ENCODE assay signal across 20 cellular contexts in the genomic region with DNA sequence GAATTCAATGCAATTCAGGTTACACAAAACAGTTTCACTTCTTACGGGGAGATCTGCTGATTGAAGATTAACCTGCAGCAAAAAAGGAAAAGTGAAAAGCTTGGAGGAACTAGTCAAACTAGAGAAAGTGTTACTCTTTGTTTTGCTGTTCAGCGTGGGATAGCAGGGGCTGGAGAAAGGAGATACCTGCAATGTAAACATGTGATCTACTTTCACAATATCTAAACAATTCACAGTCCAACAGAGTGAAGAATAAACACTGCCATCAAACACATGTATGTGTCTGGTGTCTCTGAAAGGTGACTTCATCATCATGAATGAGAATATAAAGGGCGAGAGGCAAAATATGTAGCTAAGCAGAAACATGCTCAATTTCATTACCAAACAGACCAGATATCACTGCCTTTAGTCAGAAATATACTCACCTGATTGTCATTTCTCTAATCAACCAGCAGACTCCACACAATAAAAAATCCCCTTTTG. TPM values are rescaled to one million over a fixed set of nuclear protein-coding genes. Genes with fewer than 3 reads are reported as not detected.
A peak's percentile ranks its signal among the peaks of the same experiment; 100 is the strongest.
DNase-seq lines count a peak whose midpoint lies in the region; ATAC-seq and TF ChIP-seq lines count a peak whose summit lies in the region.
"Had no signal": no experiment of that assay in that cellular context is flagged by ENCODE, and none has a peak within 500 bp of the region (broad histone marks: within the 10 kb centered on the region; RNA-seq: fewer than 3 reads in every experiment).

No MANE protein-coding gene starts in this region.

- H3K4me1 ChIP-seq in transverse colon, result peaks cover 0 to 51% (median 14%) of the 10 kb centered on the region in 4 donors

- intact Hi-C loops in activated CD4-positive, alpha-beta T cell treated with anti-CD3 and anti-CD28 coated beads, Interleukin-2, amount 10 ng/mL, durations not matched to agents 24 days and 14 days (cut with micrococcal nuclease), result loop anchor here (10.0 kb wide), 1 partner anchor 302 kb away; the partner anchor contains the start of gene SLAIN2
- intact Hi-C loops in transverse colon (cut with DNase I; ENCODE audit: low total_unique reads), result no loop called here

- H3K9me3 Mint-ChIP-seq in activated CD4-positive, alpha-beta T cell treated with anti-CD3 and anti-CD28 coated beads, Interleukin-2, amount 10 ng/mL, durations not matched to agents 24 days and 14 days, result no peaks in the 10 kb centered on the region
- H3K9me3 Mint-ChIP-seq: CD4-positive, alpha-beta T cell; dendritic cell treated with granulocyte-macrophage colony-stimulating factor and Interleukin-4, amounts not matched to agents 40 ng/mL and 50 ng/mL, for 4 days; IgD-negative memory B cell had no signal

- ATAC-seq in GM19035 (IDR thresholded peaks at IDR 0.05; ENCODE audit: unreplicated experiment), result no peak

- H3K4me3 Mint-ChIP-seq in activated CD4-positive, alpha-beta T cell treated with anti-CD3 and anti-CD28 coated beads, Interleukin-2, amount 10 ng/mL, durations not matched to agents 24 days and 14 days, result no peak overlapping the region
- H3K4me3 Mint-ChIP-seq: CD4-positive, alpha-beta T cell; dendritic cell treated with granulocyte-macrophage colony-stimulating factor and Interleukin-4, amounts not matched to agents 40 ng/mL and 50 ng/mL, for 4 days; IgD-negative memory B cell had no signal

- no peak overlapping the region for H3K4me3 ChIP-seq in transverse colon
- H3K4me3 ChIP-seq: esophagus muscularis mucosa had no signal

- H3K27ac Mint-ChIP-seq in activated CD4-positive, alpha-beta T cell treated with anti-CD3 and anti-CD28 coated beads, Interleukin-2, amount 10 ng/mL, durations not matched to agents 24 days and 14 days, result peak overlapping the region; percentile 41
- H3K27ac Mint-ChIP-seq: CD4-positive, alpha-beta T cell; dendritic cell treated with granulocyte-macrophage colony-stimulating factor and Interleukin-4, amounts not matched to agents 40 ng/mL and 50 ng/mL, for 4 days; IgD-negative memory B cell had no signal

- no peaks in the 10 kb centered on the region for H3K36me3 ChIP-seq in transverse colon
- H3K36me3 ChIP-seq: esophagus muscularis mucosa had no signal

- WGBS in transverse colon (ENCODE audit: low coverage in 1 of 2), 2 donors, result 33 to 50% methylated on average over 1 to 3 of the region's 3 CpGs

- no peaks in the 10 kb centered on the region for H3K9me3 ChIP-seq in transverse colon
- H3K9me3 ChIP-seq: esophagus muscularis mucosa, SK-N-SH had no signal

- H3K36me3 Mint-ChIP-seq in activated CD4-positive, alpha-beta T cell treated with anti-CD3 and anti-CD28 coated beads, Interleukin-2, amount 10 ng/mL, durations not matched to agents 24 days and 14 days (ENCODE audit: low read depth), result no peaks in the 10 kb centered on the region
- H3K36me3 Mint-ChIP-seq: IgD-negative memory B cell had no signal

- no peak for TF ChIP-seq EP300 in transverse colon (IDR thresholded peaks at IDR 0.05; ENCODE audit: low read depth)

- no peak for DNase-seq in activated CD4-positive, alpha-beta T cell treated with anti-CD3 and anti-CD28 coated beads, Interleukin-2, amount 10 ng/mL, durations not matched to agents 24 days and 14 days
- no peak for DNase-seq in activated CD4-positive, alpha-beta T cell treated with anti-CD3 and anti-CD28 coated beads, Interleukin-2, amount 50 U/mL, for 48 hours
- DNase-seq in HuH-7.5 (ENCODE audit: low spot score) (peak; percentile 43), kidney tubule cell (ENCODE audit: low spot score) (peak; percentile 24), transverse colon (no peak), NCI-H2171 treated with DMSO at 0.1 percent for 48 hours (lab: John Stamatoyannopoulos, UW) (no peak)
- no peak for DNase-seq in central memory CD4-positive, alpha-beta T cell
- DNase-seq: activated CD8-positive, alpha-beta memory T cell treated with anti-CD3 and anti-CD28 coated beads for 24 hours; activated effector memory CD4-positive, alpha-beta T cell treated with Interleukin-2 at 50 U/mL for 16 hours; CD4-positive, alpha-beta T cell; GOT3; head of caudate nucleus; NCI-H1105 treated with DMSO at 0.1 percent for 48 hours; NCI-H446; SK-N-SH; substantia nigra had no signal

- peaks cover 44% of the 10 kb centered on the region for H3K4me1 Mint-ChIP-seq in activated CD4-positive, alpha-beta T cell treated with anti-CD3 and anti-CD28 coated beads, Interleukin-2, amount 10 ng/mL, durations not matched to agents 24 days and 14 days

- TF ChIP-seq POLR2A in transverse colon (IDR thresholded peaks at IDR 0.05), result no peak

- peak overlapping the region; percentile 1 to 34 (median 8) for H3K27ac ChIP-seq in transverse colon
- H3K27ac ChIP-seq: esophagus muscularis mucosa had no signal

- no peak for TF ChIP-seq CTCF in transverse colon (IDR thresholded peaks at IDR 0.05)

- H3K27me3 Mint-ChIP-seq in activated CD4-positive, alpha-beta T cell treated with anti-CD3 and anti-CD28 coated beads, Interleukin-2, amount 10 ng/mL, durations not matched to agents 24 days and 14 days, result peaks cover 42% of the 10 kb centered on the region
- H3K27me3 Mint-ChIP-seq: CD4-positive, alpha-beta T cell had no signal

- in situ Hi-C loops in transverse colon (cut with MboI; ENCODE audit: low pct_ligation_motif_present in 1 of 4, low pct_unique_long_range_greater_than_20kb in 1 of 4, low sequenced_read_pairs in 3 of 4), result no loop called here

- H3K27me3 ChIP-seq in transverse colon, result peaks cover 16% of the 10 kb centered on the region

RNA-seq across cellular contexts. Expression of gene NIPAL1, which starts 26.4 kb away (rescaled TPM):
- 3.6 and 3.8 TPM in 2 replicates for total RNA-seq in activated CD4-positive, alpha-beta T cell treated with anti-CD3 and anti-CD28 coated beads, Interleukin-2, amount 10 ng/mL, durations not matched to agents 24 days and 14 days
- 10 to 100 TPM; 37.5 to 47.7 (median 41.1) TPM for total RNA-seq in transverse colon

RNA-seq across cellular contexts. Expression of gene CNGA1, which starts 26.5 kb away (rescaled TPM):
- not detected in 2 replicates for total RNA-seq in activated CD4-positive, alpha-beta T cell treated with anti-CD3 and anti-CD28 coated beads, Interleukin-2, amount 10 ng/mL, durations not matched to agents 24 days and 14 days
- total RNA-seq in transverse colon, result 10 to 100 TPM in 3 of 4 donors, 1 to 10 TPM in 1; 1.2 to 21.0 (median 15.0) TPM
- total RNA-seq: CD4-positive, alpha-beta T cell had no signal

Comparison
In these comparisons a context has a peak if more than half of its experiments do, and no peak if none do; other contexts are left out.
1. DNase-seq: peak in HuH-7.5 (single experiment) and kidney tubule cell (single experiment); none in activated CD4-positive, alpha-beta T cell treated with anti-CD3 and anti-CD28 coated beads, Interleukin-2, amount 10 ng/mL, durations not matched to agents 24 days and 14 days (single experiment), activated CD4-positive, alpha-beta T cell treated with anti-CD3 and anti-CD28 coated beads, Interleukin-2, amount 50 U/mL, for 48 hours (0 of 2), transverse colon (single experiment), central memory CD4-positive, alpha-beta T cell (single experiment) and NCI-H2171 treated with DMSO at 0.1 percent for 48 hours (single experiment).